ENCODE assay signal across 30 cellular contexts in genomic region chr2:41160439-41160838, GRCh38.
DNase-seq lines count a peak whose midpoint lies in the region; ATAC-seq and TF ChIP-seq lines count a peak whose summit lies in the region.
"Had no signal": no experiment of that assay in that cellular context is flagged by ENCODE, and none has a peak within 500 bp of the region (broad histone marks: within the 10 kb centered on the region; RNA-seq: fewer than 3 reads in every experiment).

No MANE protein-coding gene starts in this region.

- CTCF ChIA-PET in activated naive CD4-positive, alpha-beta T cell treated with anti-CD3 and anti-CD28 coated beads, Interleukin-2, amount 10 ng/mL, durations not matched to agents 7 days and 5 days (lab: Charles Lee), result no interaction called here

- no peaks in the 10 kb centered on the region for H3K36me3 ChIP-seq in WERI-Rb-1
- no peaks in the 10 kb centered on the region for H3K36me3 ChIP-seq in uterus
- H3K36me3 ChIP-seq in body of pancreas (replicated peaks in 1 of 2; ENCODE audit: insufficient read depth in 1 of 2, low read depth in 2 of 2), result no peaks in the 10 kb centered on the region
- H3K36me3 ChIP-seq: ascending aorta, gastroesophageal sphincter, left lung, Peyer's patch, SJCRH30 had no signal

- H3K4me1 ChIP-seq in uterus, result no peaks in the 10 kb centered on the region
- H3K4me1 ChIP-seq in body of pancreas, result no peaks in the 10 kb centered on the region
- H3K4me1 ChIP-seq: A549, ascending aorta, gastroesophageal sphincter, left lung, Peyer's patch, SJCRH30 had no signal

- H3K27ac ChIP-seq in WERI-Rb-1, result no peak overlapping the region
- H3K27ac ChIP-seq in uterus, result no peak overlapping the region
- no peak overlapping the region for H3K27ac ChIP-seq in body of pancreas
- H3K27ac ChIP-seq: A549, ascending aorta, gastroesophageal sphincter, left lung, Peyer's patch, SJCRH30 had no signal

- intact Hi-C loops in uterus (cut with DNase I; ENCODE audit: low total_unique reads) (no loop called here), body of pancreas (cut with DNase I) (no loop called here)

- no peak overlapping the region for H3K4me3 Mint-ChIP-seq in activated naive CD4-positive, alpha-beta T cell treated with anti-CD3 and anti-CD28 coated beads, Interleukin-2, amount 10 ng/mL, durations not matched to agents 7 days and 5 days
- no peak overlapping the region for H3K4me3 Mint-ChIP-seq in chondrocyte (ENCODE audit: unreplicated experiment)
- H3K4me3 Mint-ChIP-seq: activated naive CD4-positive, alpha-beta T cell treated with anti-CD3 and anti-CD28 coated beads, Interleukin-2, amount 50 U/mL, for 24 hours; activated T-helper 1 cell treated with anti-CD3 and anti-CD28 coated beads, Interleukin-12 subunit alpha, Interleukin-12 subunit beta, Interleukin-2, Interleukin-4 antibody, amounts not matched to agents 30 ng/mL and 10 ng/mL and 1 ng/mL, durations not matched to agents 14 hours and 24 hours and 36 hours; CD8-positive, alpha-beta memory T cell; GM23338; IgD-negative memory B cell; naive thymus-derived CD8-positive, alpha-beta T cell; stimulated activated naive CD8-positive, alpha-beta T cell treated with anti-CD3 and anti-CD28 coated beads, Interleukin-15, Interleukin-2, amounts not matched to agents 100 ng/mL and 50 ng/mL, for 24 hours had no signal

- DNase-seq in activated naive CD4-positive, alpha-beta T cell treated with anti-CD3 and anti-CD28 coated beads, Interleukin-2, amount 10 ng/mL, durations not matched to agents 7 days and 5 days, result no peak
- DNase-seq in activated naive CD4-positive, alpha-beta T cell treated with Interleukin-2 at 50 U/mL for 16 hours, result no peak
- peak; percentile 47 for DNase-seq in WERI-Rb-1
- DNase-seq in fibroblast of mammary gland (ENCODE audit: low read depth), result peak; percentile 35
- no peak for DNase-seq in uterus
- DNase-seq in body of pancreas, result no peak
- DNase-seq in chondrocyte (ENCODE audit: low spot score), result no peak
- DNase-seq: activated CD8-positive, alpha-beta memory T cell treated with anti-CD3 and anti-CD28 coated beads, Interleukin-2, amount 50 U/mL, for 4 hours; CD8-positive, alpha-beta memory T cell; central memory CD4-positive, alpha-beta T cell; DMS 273 treated with DMSO at 0.1 percent for 48 hours; hippocampal formation; left lung; midbrain; naive thymus-derived CD8-positive, alpha-beta T cell; NCI-H1048; NCI-H1694 treated with DMSO at 0.1 percent for 48 hours; NCI-H524 treated with DMSO at 0.1 percent for 48 hours; occipital lobe; Peyer's patch; SJCRH30 had no signal

- TF ChIP-seq CTCF in WERI-Rb-1 (IDR thresholded peaks at IDR 0.05; ENCODE audit: low read depth, low read length) (no peak), fibroblast of mammary gland (conservative IDR thresholded peaks at IDR 0.05; ENCODE audit: control insufficient read depth, insufficient read depth, low read depth, low read length) (no peak), uterus (IDR thresholded peaks at IDR 0.05) (no peak), body of pancreas (IDR thresholded peaks at IDR 0.05) (no peak), chondrocyte (IDR thresholded peaks at IDR 0.05) (no peak)

- H3K27ac Mint-ChIP-seq in activated naive CD4-positive, alpha-beta T cell treated with anti-CD3 and anti-CD28 coated beads, Interleukin-2, amount 10 ng/mL, durations not matched to agents 7 days and 5 days, result peak overlapping the region; percentile 66
- no peak overlapping the region for H3K27ac Mint-ChIP-seq in chondrocyte (ENCODE audit: unreplicated experiment)
- H3K27ac Mint-ChIP-seq: activated naive CD4-positive, alpha-beta T cell treated with anti-CD3 and anti-CD28 coated beads, Interleukin-2, amount 50 U/mL, for 24 hours; activated T-helper 1 cell treated with anti-CD3 and anti-CD28 coated beads, Interleukin-12 subunit alpha, Interleukin-12 subunit beta, Interleukin-2, Interleukin-4 antibody, amounts not matched to agents 30 ng/mL and 10 ng/mL and 1 ng/mL, durations not matched to agents 14 hours and 24 hours and 36 hours; CD8-positive, alpha-beta memory T cell; GM23338; IgD-negative memory B cell; naive thymus-derived CD8-positive, alpha-beta T cell; stimulated activated naive CD8-positive, alpha-beta T cell treated with anti-CD3 and anti-CD28 coated beads, Interleukin-15, Interleukin-2, amounts not matched to agents 100 ng/mL and 50 ng/mL, for 24 hours had no signal

- H3K36me3 Mint-ChIP-seq in activated naive CD4-positive, alpha-beta T cell treated with anti-CD3 and anti-CD28 coated beads, Interleukin-2, amount 10 ng/mL, durations not matched to agents 7 days and 5 days, result no peaks in the 10 kb centered on the region
- H3K36me3 Mint-ChIP-seq in chondrocyte (ENCODE audit: low read depth), result no peaks in the 10 kb centered on the region
- H3K36me3 Mint-ChIP-seq: activated naive CD4-positive, alpha-beta T cell treated with anti-CD3 and anti-CD28 coated beads, Interleukin-2, amount 50 U/mL, for 24 hours; naive thymus-derived CD8-positive, alpha-beta T cell had no signal

- H3K27me3 Mint-ChIP-seq in activated naive CD4-positive, alpha-beta T cell treated with anti-CD3 and anti-CD28 coated beads, Interleukin-2, amount 10 ng/mL, durations not matched to agents 7 days and 5 days, result no peaks in the 10 kb centered on the region
- H3K27me3 Mint-ChIP-seq in chondrocyte (ENCODE audit: low read depth), result peaks cover 6% of the 10 kb centered on the region
- H3K27me3 Mint-ChIP-seq: CD8-positive, alpha-beta memory T cell; IgD-negative memory B cell; naive thymus-derived CD8-positive, alpha-beta T cell; stimulated activated naive CD8-positive, alpha-beta T cell treated with anti-CD3 and anti-CD28 coated beads, Interleukin-15, Interleukin-2, amounts not matched to agents 100 ng/mL and 50 ng/mL, for 24 hours had no signal

- peaks cover 7% of the 10 kb centered on the region for H3K9me3 Mint-ChIP-seq in activated naive CD4-positive, alpha-beta T cell treated with anti-CD3 and anti-CD28 coated beads, Interleukin-2, amount 10 ng/mL, durations not matched to agents 7 days and 5 days
- no peaks in the 10 kb centered on the region for H3K9me3 Mint-ChIP-seq in chondrocyte (ENCODE audit: low read depth)
- H3K9me3 Mint-ChIP-seq: activated T-helper 1 cell treated with anti-CD3 and anti-CD28 coated beads, Interleukin-12 subunit alpha, Interleukin-12 subunit beta, Interleukin-2, Interleukin-4 antibody, amounts not matched to agents 30 ng/mL and 10 ng/mL and 1 ng/mL, durations not matched to agents 14 hours and 24 hours and 36 hours; GM23338 had no signal

- H3K4me3 ChIP-seq in WERI-Rb-1 (ENCODE audit: low read depth, low read length) (no peak overlapping the region), fibroblast of mammary gland (ENCODE audit: control insufficient read depth, low read depth, low read length) (no peak overlapping the region), uterus (no peak overlapping the region), body of pancreas (no peak overlapping the region)
- H3K4me3 ChIP-seq: A549, ascending aorta, gastroesophageal sphincter, GM23338, left lung, Peyer's patch, SJCRH30 had no signal

- 23 to 38% methylated on average over 1 of the region's 1 CpG for WGBS in body of pancreas, 2 donors

- TF ChIP-seq POLR2A in uterus (IDR thresholded peaks at IDR 0.05), result no peak
- no peak for TF ChIP-seq POLR2A in body of pancreas (IDR thresholded peaks at IDR 0.05)

- H3K27me3 ChIP-seq in WERI-Rb-1 (ENCODE audit: insufficient read depth, low read depth, severe bottlenecking) (no peaks in the 10 kb centered on the region), uterus (no peaks in the 10 kb centered on the region), body of pancreas (no peaks in the 10 kb centered on the region)
- H3K27me3 ChIP-seq: ascending aorta, gastroesophageal sphincter, left lung, Peyer's patch, SJCRH30 had no signal

- H3K4me1 Mint-ChIP-seq in activated naive CD4-positive, alpha-beta T cell treated with anti-CD3 and anti-CD28 coated beads, Interleukin-2, amount 10 ng/mL, durations not matched to agents 7 days and 5 days, result peaks cover 7% of the 10 kb centered on the region
- no peaks in the 10 kb centered on the region for H3K4me1 Mint-ChIP-seq in chondrocyte (ENCODE audit: low read depth)
- H3K4me1 Mint-ChIP-seq: activated naive CD4-positive, alpha-beta T cell treated with anti-CD3 and anti-CD28 coated beads, Interleukin-2, amount 50 U/mL, for 24 hours; CD8-positive, alpha-beta memory T cell; GM23338; IgD-negative memory B cell; naive thymus-derived CD8-positive, alpha-beta T cell had no signal

- ATAC-seq in body of pancreas (no peak), GM21367 (IDR thresholded peaks at IDR 0.05; ENCODE audit: unreplicated experiment) (no peak)
- ATAC-seq: gastroesophageal sphincter; GM23338; left lung; naive thymus-derived CD8-positive, alpha-beta T cell had no signal

- H3K9me3 ChIP-seq in WERI-Rb-1 (ENCODE audit: severe bottlenecking) (no peaks in the 10 kb centered on the region), uterus (no peaks in the 10 kb centered on the region), body of pancreas (no peaks in the 10 kb centered on the region)
- H3K9me3 ChIP-seq: A549, ascending aorta, gastroesophageal sphincter, left lung, Peyer's patch, SJCRH30 had no signal

Comparison
In these comparisons a context has a peak if more than half of its experiments do, and no peak if none do; other contexts are left out.
1. DNase-seq: peak in WERI-Rb-1 (single experiment) and fibroblast of mammary gland (single experiment); none in activated naive CD4-positive, alpha-beta T cell treated with anti-CD3 and anti-CD28 coated beads, Interleukin-2, amount 10 ng/mL, durations not matched to agents 7 days and 5 days (single experiment), activated naive CD4-positive, alpha-beta T cell treated with Interleukin-2 at 50 U/mL for 16 hours (single experiment), uterus (0 of 2), body of pancreas (0 of 4) and chondrocyte (single experiment).